In the genomic region with DNA sequence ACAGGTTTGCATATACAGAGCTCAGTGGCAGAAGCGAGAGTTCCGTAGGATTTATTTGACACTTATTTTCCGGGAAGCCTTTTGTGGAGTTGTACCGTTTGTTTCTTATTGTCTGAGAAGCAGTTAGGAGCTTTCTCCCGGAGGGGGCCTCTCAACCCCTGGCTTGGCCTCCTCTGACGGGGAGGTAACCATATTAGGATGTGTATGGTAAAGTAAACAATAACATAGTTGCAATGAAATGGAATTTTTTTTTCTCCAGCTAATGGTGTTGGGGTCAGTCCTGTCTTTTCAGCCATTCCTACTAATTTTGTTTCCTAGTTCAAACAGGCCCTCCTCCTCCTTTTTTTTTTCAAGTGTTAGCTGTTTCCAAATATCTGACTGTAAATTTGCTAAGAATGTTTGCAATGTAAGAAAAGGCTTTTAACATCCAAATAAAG, we compare ENCODE assay signal across 9 cellular contexts.
DNase-seq lines count a peak whose midpoint lies in the region; ATAC-seq, FAIRE-seq and TF ChIP-seq lines count a peak whose summit lies in the region.
"Had no signal": no experiment of that assay in that cellular context is flagged by ENCODE, and none has a peak within 500 bp of the region (broad histone marks: within the 10 kb centered on the region; RNA-seq: fewer than 3 reads in every experiment).

No MANE protein-coding gene starts in this region.

- CTCF ChIA-PET in HEK293T (lab: Yijun Ruan, JAX) = interaction anchor here (0.6 kb wide), 2 partner anchors 42 to 263 kb away, joined by 3 read pairs; no protein-coding TSS in a partner anchor
- CTCF ChIA-PET in K562 (lab: Yijun Ruan, JAX; ENCODE audit: low intra/inter-chr PET ratio) = no interaction called here

- no peak overlapping the region for H3K27ac Mint-ChIP-seq in stimulated activated naive CD8-positive, alpha-beta T cell treated with anti-CD3 and anti-CD28 coated beads, Interleukin-15, amount 100 ng/mL, for 72 hours

- TF ChIP-seq CTCF in K562 (IDR thresholded peaks at IDR 0.05 in 2 of 3, conservative IDR thresholded peaks at IDR 0.05 in 1 of 3; ENCODE audit: insufficient read depth in 2 of 3, low read depth in 1 of 3, low read length in 3 of 3) = no peak

- H3K4me1 Mint-ChIP-seq in stimulated activated naive CD8-positive, alpha-beta T cell treated with anti-CD3 and anti-CD28 coated beads, Interleukin-15, amount 100 ng/mL, for 72 hours = peaks cover 97% of the 10 kb centered on the region

- WGBS in K562 (ENCODE audit: insufficient coverage, low coverage, missing lambda C conversion rate) = 3% methylated on average over 6 of the region's 6 CpGs

- no peak for TF ChIP-seq POLR2A in K562 (conservative IDR thresholded peaks at IDR 0.05)

- no peak overlapping the region for H3K4me2 ChIP-seq in K562 (ENCODE audit: insufficient read depth, low read length)

- no TSS peak for BruUV-seq in K562 (replicated peaks; lab: Mats Ljungman, UMichigan)

- no peaks in the 10 kb centered on the region for H3K9me3 ChIP-seq in K562 (replicated peaks; ENCODE audit: control insufficient read depth, insufficient read depth, low read depth, low read length)
- no peaks in the 10 kb centered on the region for H3K9me3 ChIP-seq in iPS-18a (ENCODE audit: control insufficient read depth, low read depth, low read length)

- H3K4me3 Mint-ChIP-seq in stimulated activated naive CD8-positive, alpha-beta T cell treated with anti-CD3 and anti-CD28 coated beads, Interleukin-15, amount 100 ng/mL, for 72 hours = peak overlapping the region in 1 of 2 donors; percentile 19

- H2AFZ ChIP-seq in K562 (ENCODE audit: low read depth, low read length) = no peak overlapping the region

- DNase-seq in HEK293T (ENCODE audit: extremely low spot score) = peak; percentile 32
- DNase-seq in K562 (ENCODE audit: extremely low read depth in 1 of 4, low spot score in 3 of 4) = no peak
- DNase-seq in stimulated activated CD8-positive, alpha-beta memory T cell treated with anti-CD3 and anti-CD28 coated beads, Interleukin-4, amount 100 ng/mL, for 48 hours = peak; percentile 3
- no peak for DNase-seq in stimulated activated CD4-positive, alpha-beta T cell treated with anti-CD3 and anti-CD28 coated beads, Interleukin-12 subunit alpha, Interleukin-12 subunit beta, amount 100 ng/mL, for 4 hours
- no peak for DNase-seq in stimulated activated naive CD8-positive, alpha-beta T cell treated with anti-CD3 and anti-CD28 coated beads, Interleukin-15, amount 100 ng/mL, for 72 hours
- DNase-seq in stimulated activated naive CD4-positive, alpha-beta T cell treated with Interleukin-2 at 50 U/mL for 16 hours (lab: John Stamatoyannopoulos, UW) = no peak
- DNase-seq: NCI-H2227 treated with DMSO at 0.1 percent for 48 hours had no signal

- in situ Hi-C loops in K562 (cut with MboI) = no loop called here

- no peak for TF ChIP-seq EP300 in K562 (IDR thresholded peaks at IDR 0.05; ENCODE audit: low read length)

- no peaks in the 10 kb centered on the region for H3K9me3 Mint-ChIP-seq in stimulated activated naive CD8-positive, alpha-beta T cell treated with anti-CD3 and anti-CD28 coated beads, Interleukin-15, amount 100 ng/mL, for 72 hours

- FAIRE-seq in K562 (lab: Jason Lieb, UNC) = no peak

- H3K9ac ChIP-seq in K562 (ENCODE audit: insufficient read depth in 1 of 2, low read depth in 2 of 2, low read length in 2 of 2) (peak overlapping the region in 1 of 2 experiments; percentile 10; a peak in 1 of 4 replicates), iPS-18a (ENCODE audit: low read length) (peak overlapping the region; percentile 46)

- H3K36me3 ChIP-seq in K562 (ENCODE audit: control insufficient read depth, insufficient read depth, low read length) (no peaks in the 10 kb centered on the region), iPS-18a (ENCODE audit: control insufficient read depth, low read depth, low read length) (no peaks in the 10 kb centered on the region)

- H3K4me3 ChIP-seq in K562 (no peak overlapping the region), iPS-18a (ENCODE audit: low read length) (peak overlapping the region; percentile 22)

- H4K20me1 ChIP-seq in K562 (replicated peaks; ENCODE audit: control insufficient read depth, insufficient read depth, low read length) = no peaks in the 10 kb centered on the region

- ATAC-seq in K562 (peak; percentile 51), HG03457 (IDR thresholded peaks at IDR 0.05; ENCODE audit: unreplicated experiment) (no peak)
- no peak for ATAC-seq in stimulated activated naive CD8-positive, alpha-beta T cell treated with anti-CD3 and anti-CD28 coated beads, Interleukin-15, amount 100 ng/mL, for 72 hours

- intact Hi-C loops in K562 (cut with micrococcal nuclease) = loop anchor here (5.0 to 10.0 kb wide), 2 partner anchors 150 to 267 kb away; no protein-coding TSS in a partner anchor

- H3K9me1 ChIP-seq in K562 (ENCODE audit: control insufficient read depth, insufficient read depth, low read length) = no peaks in the 10 kb centered on the region

- POLR2A ChIA-PET in HEK293T (lab: Yijun Ruan, JAX) (no interaction called here), K562 (lab: Yijun Ruan, JAX) (interaction anchor here (1.8 kb wide), 1 partner anchor 11 kb away, joined by 4 read pairs; no protein-coding TSS in a partner anchor)

- H3K27me3 ChIP-seq in K562 (ENCODE audit: control insufficient read depth in 2 of 2, insufficient read depth in 2 of 2, low read length in 2 of 2) (no peaks in the 10 kb centered on the region), iPS-18a (ENCODE audit: control insufficient read depth, insufficient read depth, low read length) (no peaks in the 10 kb centered on the region)

- no peak overlapping the region for H3K27ac ChIP-seq in K562 (ENCODE audit: extremely low read depth, low read depth, low read length)
- peak overlapping the region; percentile 42 for H3K27ac ChIP-seq in iPS-18a (ENCODE audit: low read length)

- TF ChIP-seq RAD21 in K562 (CRISPR knock-in tag; conservative IDR thresholded peaks at IDR 0.05 in 1 of 2, IDR thresholded peaks at IDR 0.05 in 1 of 2) = no peak

- no peaks in the 10 kb centered on the region for H3K27me3 Mint-ChIP-seq in stimulated activated naive CD8-positive, alpha-beta T cell treated with anti-CD3 and anti-CD28 coated beads, Interleukin-15, amount 100 ng/mL, for 72 hours

- H3K4me1 ChIP-seq in K562 (replicated peaks in 1 of 2; ENCODE audit: control insufficient read depth in 2 of 2, insufficient read depth in 2 of 2, low read length in 2 of 2) (peaks cover 7 to 15% of the 10 kb centered on the region in 2 experiments; a peak in 3 of 5 replicates), iPS-18a (ENCODE audit: control insufficient read depth, low read depth, low read length) (peaks cover 69% of the 10 kb centered on the region)

- H3K79me2 ChIP-seq in K562 (ENCODE audit: control insufficient read depth, insufficient read depth, low read length) = no peaks in the 10 kb centered on the region

TF ChIP-seq in HEK293T, 16 proteins besides CTCF, POLR2A, EP300 and RAD21:
- TF ChIP-seq ZNF384 (IDR thresholded peaks at IDR 0.05) = peak; percentile 64
- TF ChIP-seq L3MBTL2 (conservative IDR thresholded peaks at IDR 0.05) = no peak
- no peak for TF ChIP-seq PKNOX1 (IDR thresholded peaks at IDR 0.05)
- no peak for TF ChIP-seq BHLHE40 (IDR thresholded peaks at IDR 0.05; ENCODE audit: borderline replicate concordance)
- TF ChIP-seq FOXA1 (IDR thresholded peaks at IDR 0.05) = no peak
- no peak for TF ChIP-seq TARDBP (IDR thresholded peaks at IDR 0.05)
- no peak for TF ChIP-seq CTBP1 (IDR thresholded peaks at IDR 0.05; ENCODE audit: borderline replicate concordance)

TF ChIP-seq in K562, 482 proteins besides CTCF, POLR2A, EP300 and RAD21:
- no peak for TF ChIP-seq HINFP (tag; conservative IDR thresholded peaks at IDR 0.05; ENCODE audit: low read depth)
- no peak for TF ChIP-seq CEBPZ (IDR thresholded peaks at IDR 0.05; ENCODE audit: borderline replicate concordance, low read depth, low read length)
- TF ChIP-seq SRF (CRISPR knock-in tag; IDR thresholded peaks at IDR 0.05) = peak in 1 of 2 experiments; percentile 79; a peak in 2 of 4 replicates

Comparison
In these comparisons a context has a peak if more than half of its experiments do, and no peak if none do; other contexts are left out.
1. DNase-seq: peak in HEK293T (single experiment) and stimulated activated CD8-positive, alpha-beta memory T cell treated with anti-CD3 and anti-CD28 coated beads, Interleukin-4, amount 100 ng/mL, for 48 hours (single experiment); none in K562 (0 of 4), stimulated activated CD4-positive, alpha-beta T cell treated with anti-CD3 and anti-CD28 coated beads, Interleukin-12 subunit alpha, Interleukin-12 subunit beta, amount 100 ng/mL, for 4 hours (single experiment), stimulated activated naive CD8-positive, alpha-beta T cell treated with anti-CD3 and anti-CD28 coated beads, Interleukin-15, amount 100 ng/mL, for 72 hours (0 of 2) and stimulated activated naive CD4-positive, alpha-beta T cell treated with Interleukin-2 at 50 U/mL for 16 hours (single experiment).